1 cellular context compared by ENCODE assay signal in genomic region chr11:69887841-69888670, GRCh38.
TF ChIP-seq lines count a peak whose summit lies in the region.

No MANE protein-coding gene starts in this region.

TF ChIP-seq in SK-N-SH, 30 proteins besides CTCF, POLR2A, EP300 and RAD21 (continued from another document):
- TF ChIP-seq, protein P1, sequence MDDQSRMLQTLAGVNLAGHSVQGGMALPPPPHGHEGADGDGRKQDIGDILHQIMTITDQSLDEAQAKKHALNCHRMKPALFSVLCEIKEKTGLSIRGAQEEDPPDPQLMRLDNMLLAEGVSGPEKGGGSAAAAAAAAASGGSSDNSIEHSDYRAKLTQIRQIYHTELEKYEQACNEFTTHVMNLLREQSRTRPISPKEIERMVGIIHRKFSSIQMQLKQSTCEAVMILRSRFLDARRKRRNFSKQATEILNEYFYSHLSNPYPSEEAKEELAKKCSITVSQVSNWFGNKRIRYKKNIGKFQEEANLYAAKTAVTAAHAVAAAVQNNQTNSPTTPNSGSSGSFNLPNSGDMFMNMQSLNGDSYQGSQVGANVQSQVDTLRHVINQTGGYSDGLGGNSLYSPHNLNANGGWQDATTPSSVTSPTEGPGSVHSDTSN (IDR thresholded peaks at IDR 0.05) = no peak
- TF ChIP-seq TAF1 (IDR thresholded peaks at IDR 0.05; ENCODE audit: borderline replicate concordance, low read depth, low read length) (no peak), YY1 (IDR thresholded peaks at IDR 0.05; ENCODE audit: low read depth) (no peak), EZH2phosphoT487 (IDR thresholded peaks at IDR 0.05; ENCODE audit: borderline replicate concordance, low read depth) (no peak), SIN3A (IDR thresholded peaks at IDR 0.05; ENCODE audit: borderline replicate concordance, low read depth, low read length) (no peak), MXI1 (IDR thresholded peaks at IDR 0.05; ENCODE audit: low read depth, low read length) (no peak), SMC3 (IDR thresholded peaks at IDR 0.05; ENCODE audit: low read depth, low read length) (no peak), CHD2 (IDR thresholded peaks at IDR 0.05; ENCODE audit: low read length, partially characterized antibody) (no peak)
- TF ChIP-seq, protein P2, sequence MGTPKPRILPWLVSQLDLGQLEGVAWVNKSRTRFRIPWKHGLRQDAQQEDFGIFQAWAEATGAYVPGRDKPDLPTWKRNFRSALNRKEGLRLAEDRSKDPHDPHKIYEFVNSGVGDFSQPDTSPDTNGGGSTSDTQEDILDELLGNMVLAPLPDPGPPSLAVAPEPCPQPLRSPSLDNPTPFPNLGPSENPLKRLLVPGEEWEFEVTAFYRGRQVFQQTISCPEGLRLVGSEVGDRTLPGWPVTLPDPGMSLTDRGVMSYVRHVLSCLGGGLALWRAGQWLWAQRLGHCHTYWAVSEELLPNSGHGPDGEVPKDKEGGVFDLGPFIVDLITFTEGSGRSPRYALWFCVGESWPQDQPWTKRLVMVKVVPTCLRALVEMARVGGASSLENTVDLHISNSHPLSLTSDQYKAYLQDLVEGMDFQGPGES (IDR thresholded peaks at IDR 0.05; ENCODE audit: low read depth, low read length) = no peak
TF ChIP-seq in SK-N-SH: peak in this region for 0.
